1 cellular context compared by ENCODE assay signal in the genomic region with DNA sequence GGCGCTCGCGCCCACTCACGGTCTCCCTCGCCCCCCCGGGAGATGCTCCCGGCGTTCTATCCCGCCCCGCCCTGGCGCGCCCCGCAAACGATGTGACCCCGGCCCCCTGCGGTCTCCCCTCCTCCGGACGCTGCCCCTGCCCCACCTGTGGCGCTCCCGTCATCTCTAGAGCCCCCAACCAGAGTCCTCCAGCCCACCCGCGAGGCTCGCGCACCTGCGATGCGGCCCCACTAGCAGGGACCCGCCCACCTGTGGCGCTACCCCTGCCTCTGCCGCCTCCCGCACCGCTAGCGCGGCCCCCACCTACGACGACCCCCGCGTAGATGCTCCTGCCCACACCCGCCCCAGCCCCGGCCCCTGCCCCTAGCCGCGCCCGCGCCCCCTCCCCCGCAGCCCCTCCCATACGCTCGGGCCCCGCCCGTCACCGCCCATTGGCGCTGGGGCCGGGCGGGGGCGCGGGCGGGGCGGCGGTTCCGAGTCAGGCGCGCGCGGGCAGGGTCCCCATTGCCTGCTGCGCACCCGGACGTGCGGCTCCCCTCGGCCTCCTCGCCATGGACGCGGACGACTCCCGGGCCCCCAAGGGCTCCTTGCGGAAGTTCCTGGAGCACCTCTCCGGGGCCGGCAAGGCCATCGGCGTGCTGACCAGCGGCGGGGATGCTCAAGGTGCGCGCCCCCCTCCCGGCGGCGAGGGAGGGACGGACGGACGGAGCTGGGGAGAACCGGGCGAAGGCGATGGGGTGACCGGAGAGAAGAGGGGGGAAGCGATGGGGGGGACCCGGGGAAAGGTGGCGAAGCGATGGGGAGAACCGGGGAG.
A peak's percentile ranks its signal among the peaks of the same experiment; 100 is the strongest.
TF ChIP-seq lines count a peak whose summit lies in the region.

A gene (plus strand): TSS at position 504 of the 814 bp plus-strand sequence. CDS start 48 bp downstream, at position 552.

TF ChIP-seq in K562, 482 proteins besides CTCF, POLR2A, EP300 and RAD21 (continued from another document and continues in another):
- TF ChIP-seq, protein P1, sequence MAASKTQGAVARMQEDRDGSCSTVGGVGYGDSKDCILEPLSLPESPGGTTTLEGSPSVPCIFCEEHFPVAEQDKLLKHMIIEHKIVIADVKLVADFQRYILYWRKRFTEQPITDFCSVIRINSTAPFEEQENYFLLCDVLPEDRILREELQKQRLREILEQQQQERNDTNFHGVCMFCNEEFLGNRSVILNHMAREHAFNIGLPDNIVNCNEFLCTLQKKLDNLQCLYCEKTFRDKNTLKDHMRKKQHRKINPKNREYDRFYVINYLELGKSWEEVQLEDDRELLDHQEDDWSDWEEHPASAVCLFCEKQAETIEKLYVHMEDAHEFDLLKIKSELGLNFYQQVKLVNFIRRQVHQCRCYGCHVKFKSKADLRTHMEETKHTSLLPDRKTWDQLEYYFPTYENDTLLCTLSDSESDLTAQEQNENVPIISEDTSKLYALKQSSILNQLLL (CRISPR knock-in tag; IDR thresholded peaks at IDR 0.05; ENCODE audit: borderline replicate concordance) = no peak
- TF ChIP-seq, protein P2, sequence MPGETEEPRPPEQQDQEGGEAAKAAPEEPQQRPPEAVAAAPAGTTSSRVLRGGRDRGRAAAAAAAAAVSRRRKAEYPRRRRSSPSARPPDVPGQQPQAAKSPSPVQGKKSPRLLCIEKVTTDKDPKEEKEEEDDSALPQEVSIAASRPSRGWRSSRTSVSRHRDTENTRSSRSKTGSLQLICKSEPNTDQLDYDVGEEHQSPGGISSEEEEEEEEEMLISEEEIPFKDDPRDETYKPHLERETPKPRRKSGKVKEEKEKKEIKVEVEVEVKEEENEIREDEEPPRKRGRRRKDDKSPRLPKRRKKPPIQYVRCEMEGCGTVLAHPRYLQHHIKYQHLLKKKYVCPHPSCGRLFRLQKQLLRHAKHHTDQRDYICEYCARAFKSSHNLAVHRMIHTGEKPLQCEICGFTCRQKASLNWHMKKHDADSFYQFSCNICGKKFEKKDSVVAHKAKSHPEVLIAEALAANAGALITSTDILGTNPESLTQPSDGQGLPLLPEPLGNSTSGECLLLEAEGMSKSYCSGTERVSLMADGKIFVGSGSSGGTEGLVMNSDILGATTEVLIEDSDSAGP (CRISPR knock-in tag; IDR thresholded peaks at IDR 0.05) = no peak
- TF ChIP-seq YY1 (IDR thresholded peaks at IDR 0.05; ENCODE audit: borderline replicate concordance in 1 of 3, control insufficient read depth in 1 of 3, extremely low read depth in 1 of 3, insufficient read depth in 3 of 3, insufficient read length in 1 of 3, insufficient replicate concordance in 2 of 3, low read depth in 1 of 3, low read length in 2 of 3) (peak in 2 of 3 experiments; percentile 8 to 50), KDM2B (CRISPR knock-in tag; IDR thresholded peaks at IDR 0.05) (0 out of 2 replicates have a peak, but pooled peaks have one; percentile 61), MTA1 (IDR thresholded peaks at IDR 0.05; ENCODE audit: borderline replicate concordance) (no peak), OTX1 (CRISPR knock-in tag; IDR thresholded peaks at IDR 0.05) (no peak), NFIC (IDR thresholded peaks at IDR 0.05) (0 out of 2 replicates have a peak, but pooled peaks have one; percentile 15), KLF16 (IDR thresholded peaks at IDR 0.05) (no peak), SMAD1 (IDR thresholded peaks at IDR 0.05; ENCODE audit: low read depth, low read length, partially characterized antibody) (no peak), HCFC1 (IDR thresholded peaks at IDR 0.05; ENCODE audit: low read depth, low read length) (no peak), ZNF778 (CRISPR knock-in tag; IDR thresholded peaks at IDR 0.05) (no peak), ZBTB7A (IDR thresholded peaks at IDR 0.05; ENCODE audit: borderline replicate concordance, control insufficient read depth, low read depth, low read length) (peak; percentile 77; the same call in 1 of the 2 replicates), TSC22D4 (tag; IDR thresholded peaks at IDR 0.05) (no peak), HMGN3 (IDR thresholded peaks at IDR 0.05; ENCODE audit: borderline replicate concordance, extremely low read depth, insufficient read length, low read depth, low read length) (peak; percentile 6), KAT2B (IDR thresholded peaks at IDR 0.05; ENCODE audit: low read depth, low read length) (no peak), FOXP1 (CRISPR knock-in tag; IDR thresholded peaks at IDR 0.05) (no peak), GTF2F1 (IDR thresholded peaks at IDR 0.05; ENCODE audit: low read depth, low read length) (no peak), CCNT2 (IDR thresholded peaks at IDR 0.05; ENCODE audit: borderline replicate concordance, extremely low read depth, insufficient read length, low read depth, low read length) (peak; percentile 21), ERF (CRISPR knock-in tag; IDR thresholded peaks at IDR 0.05) (no peak), IFI16 (CRISPR knock-in tag; IDR thresholded peaks at IDR 0.05) (no peak), MAFK (IDR thresholded peaks at IDR 0.05; ENCODE audit: low read length) (no peak), CBFB (CRISPR knock-in tag; IDR thresholded peaks at IDR 0.05) (no peak)
- TF ChIP-seq, protein P3, sequence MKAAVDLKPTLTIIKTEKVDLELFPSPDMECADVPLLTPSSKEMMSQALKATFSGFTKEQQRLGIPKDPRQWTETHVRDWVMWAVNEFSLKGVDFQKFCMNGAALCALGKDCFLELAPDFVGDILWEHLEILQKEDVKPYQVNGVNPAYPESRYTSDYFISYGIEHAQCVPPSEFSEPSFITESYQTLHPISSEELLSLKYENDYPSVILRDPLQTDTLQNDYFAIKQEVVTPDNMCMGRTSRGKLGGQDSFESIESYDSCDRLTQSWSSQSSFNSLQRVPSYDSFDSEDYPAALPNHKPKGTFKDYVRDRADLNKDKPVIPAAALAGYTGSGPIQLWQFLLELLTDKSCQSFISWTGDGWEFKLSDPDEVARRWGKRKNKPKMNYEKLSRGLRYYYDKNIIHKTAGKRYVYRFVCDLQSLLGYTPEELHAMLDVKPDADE (conservative IDR thresholded peaks at IDR 0.05; ENCODE audit: control insufficient read depth, low read depth, low read length) = 0 out of 2 replicates have a peak, but pooled peaks have one; percentile 12
- TF ChIP-seq, protein P4, sequence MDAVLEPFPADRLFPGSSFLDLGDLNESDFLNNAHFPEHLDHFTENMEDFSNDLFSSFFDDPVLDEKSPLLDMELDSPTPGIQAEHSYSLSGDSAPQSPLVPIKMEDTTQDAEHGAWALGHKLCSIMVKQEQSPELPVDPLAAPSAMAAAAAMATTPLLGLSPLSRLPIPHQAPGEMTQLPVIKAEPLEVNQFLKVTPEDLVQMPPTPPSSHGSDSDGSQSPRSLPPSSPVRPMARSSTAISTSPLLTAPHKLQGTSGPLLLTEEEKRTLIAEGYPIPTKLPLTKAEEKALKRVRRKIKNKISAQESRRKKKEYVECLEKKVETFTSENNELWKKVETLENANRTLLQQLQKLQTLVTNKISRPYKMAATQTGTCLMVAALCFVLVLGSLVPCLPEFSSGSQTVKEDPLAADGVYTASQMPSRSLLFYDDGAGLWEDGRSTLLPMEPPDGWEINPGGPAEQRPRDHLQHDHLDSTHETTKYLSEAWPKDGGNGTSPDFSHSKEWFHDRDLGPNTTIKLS (IDR thresholded peaks at IDR 0.05; ENCODE audit: borderline replicate concordance, low read depth) = no peak
- TF ChIP-seq, protein P5, sequence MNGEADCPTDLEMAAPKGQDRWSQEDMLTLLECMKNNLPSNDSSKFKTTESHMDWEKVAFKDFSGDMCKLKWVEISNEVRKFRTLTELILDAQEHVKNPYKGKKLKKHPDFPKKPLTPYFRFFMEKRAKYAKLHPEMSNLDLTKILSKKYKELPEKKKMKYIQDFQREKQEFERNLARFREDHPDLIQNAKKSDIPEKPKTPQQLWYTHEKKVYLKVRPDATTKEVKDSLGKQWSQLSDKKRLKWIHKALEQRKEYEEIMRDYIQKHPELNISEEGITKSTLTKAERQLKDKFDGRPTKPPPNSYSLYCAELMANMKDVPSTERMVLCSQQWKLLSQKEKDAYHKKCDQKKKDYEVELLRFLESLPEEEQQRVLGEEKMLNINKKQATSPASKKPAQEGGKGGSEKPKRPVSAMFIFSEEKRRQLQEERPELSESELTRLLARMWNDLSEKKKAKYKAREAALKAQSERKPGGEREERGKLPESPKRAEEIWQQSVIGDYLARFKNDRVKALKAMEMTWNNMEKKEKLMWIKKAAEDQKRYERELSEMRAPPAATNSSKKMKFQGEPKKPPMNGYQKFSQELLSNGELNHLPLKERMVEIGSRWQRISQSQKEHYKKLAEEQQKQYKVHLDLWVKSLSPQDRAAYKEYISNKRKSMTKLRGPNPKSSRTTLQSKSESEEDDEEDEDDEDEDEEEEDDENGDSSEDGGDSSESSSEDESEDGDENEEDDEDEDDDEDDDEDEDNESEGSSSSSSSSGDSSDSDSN (IDR thresholded peaks at IDR 0.05; ENCODE audit: borderline replicate concordance in 1 of 2, low read depth in 2 of 2, low read length in 2 of 2) = 0 out of 4 replicates have a peak, but pooled peaks of 1 of the 2 experiments have one; percentile 51
- TF ChIP-seq, protein P6, sequence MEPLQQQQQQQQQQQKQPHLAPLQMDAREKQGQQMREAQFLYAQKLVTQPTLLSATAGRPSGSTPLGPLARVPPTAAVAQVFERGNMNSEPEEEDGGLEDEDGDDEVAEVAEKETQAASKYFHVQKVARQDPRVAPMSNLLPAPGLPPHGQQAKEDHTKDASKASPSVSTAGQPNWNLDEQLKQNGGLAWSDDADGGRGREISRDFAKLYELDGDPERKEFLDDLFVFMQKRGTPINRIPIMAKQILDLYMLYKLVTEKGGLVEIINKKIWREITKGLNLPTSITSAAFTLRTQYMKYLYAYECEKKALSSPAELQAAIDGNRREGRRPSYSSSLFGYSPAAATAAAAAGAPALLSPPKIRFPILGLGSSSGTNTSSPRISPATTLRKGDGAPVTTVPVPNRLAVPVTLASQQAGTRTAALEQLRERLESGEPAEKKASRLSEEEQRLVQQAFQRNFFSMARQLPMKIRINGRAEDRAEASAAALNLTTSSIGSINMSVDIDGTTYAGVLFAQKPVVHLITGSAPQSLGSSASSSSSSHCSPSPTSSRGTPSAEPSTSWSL (CRISPR knock-in tag; IDR thresholded peaks at IDR 0.05; ENCODE audit: borderline replicate concordance) = no peak
- TF ChIP-seq, protein P7, sequence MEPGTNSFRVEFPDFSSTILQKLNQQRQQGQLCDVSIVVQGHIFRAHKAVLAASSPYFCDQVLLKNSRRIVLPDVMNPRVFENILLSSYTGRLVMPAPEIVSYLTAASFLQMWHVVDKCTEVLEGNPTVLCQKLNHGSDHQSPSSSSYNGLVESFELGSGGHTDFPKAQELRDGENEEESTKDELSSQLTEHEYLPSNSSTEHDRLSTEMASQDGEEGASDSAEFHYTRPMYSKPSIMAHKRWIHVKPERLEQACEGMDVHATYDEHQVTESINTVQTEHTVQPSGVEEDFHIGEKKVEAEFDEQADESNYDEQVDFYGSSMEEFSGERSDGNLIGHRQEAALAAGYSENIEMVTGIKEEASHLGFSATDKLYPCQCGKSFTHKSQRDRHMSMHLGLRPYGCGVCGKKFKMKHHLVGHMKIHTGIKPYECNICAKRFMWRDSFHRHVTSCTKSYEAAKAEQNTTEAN (CRISPR knock-in tag; IDR thresholded peaks at IDR 0.05) = no peak
- TF ChIP-seq, protein P8, sequence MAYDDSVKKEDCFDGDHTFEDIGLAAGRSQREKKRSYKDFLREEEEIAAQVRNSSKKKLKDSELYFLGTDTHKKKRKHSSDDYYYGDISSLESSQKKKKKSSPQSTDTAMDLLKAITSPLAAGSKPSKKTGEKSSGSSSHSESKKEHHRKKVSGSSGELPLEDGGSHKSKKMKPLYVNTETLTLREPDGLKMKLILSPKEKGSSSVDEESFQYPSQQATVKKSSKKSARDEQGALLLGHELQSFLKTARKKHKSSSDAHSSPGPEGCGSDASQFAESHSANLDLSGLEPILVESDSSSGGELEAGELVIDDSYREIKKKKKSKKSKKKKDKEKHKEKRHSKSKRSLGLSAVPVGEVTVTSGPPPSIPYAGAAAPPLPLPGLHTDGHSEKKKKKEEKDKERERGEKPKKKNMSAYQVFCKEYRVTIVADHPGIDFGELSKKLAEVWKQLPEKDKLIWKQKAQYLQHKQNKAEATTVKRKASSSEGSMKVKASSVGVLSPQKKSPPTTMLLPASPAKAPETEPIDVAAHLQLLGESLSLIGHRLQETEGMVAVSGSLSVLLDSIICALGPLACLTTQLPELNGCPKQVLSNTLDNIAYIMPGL (CRISPR knock-in tag; IDR thresholded peaks at IDR 0.05) = no peak
- TF ChIP-seq, protein P9, sequence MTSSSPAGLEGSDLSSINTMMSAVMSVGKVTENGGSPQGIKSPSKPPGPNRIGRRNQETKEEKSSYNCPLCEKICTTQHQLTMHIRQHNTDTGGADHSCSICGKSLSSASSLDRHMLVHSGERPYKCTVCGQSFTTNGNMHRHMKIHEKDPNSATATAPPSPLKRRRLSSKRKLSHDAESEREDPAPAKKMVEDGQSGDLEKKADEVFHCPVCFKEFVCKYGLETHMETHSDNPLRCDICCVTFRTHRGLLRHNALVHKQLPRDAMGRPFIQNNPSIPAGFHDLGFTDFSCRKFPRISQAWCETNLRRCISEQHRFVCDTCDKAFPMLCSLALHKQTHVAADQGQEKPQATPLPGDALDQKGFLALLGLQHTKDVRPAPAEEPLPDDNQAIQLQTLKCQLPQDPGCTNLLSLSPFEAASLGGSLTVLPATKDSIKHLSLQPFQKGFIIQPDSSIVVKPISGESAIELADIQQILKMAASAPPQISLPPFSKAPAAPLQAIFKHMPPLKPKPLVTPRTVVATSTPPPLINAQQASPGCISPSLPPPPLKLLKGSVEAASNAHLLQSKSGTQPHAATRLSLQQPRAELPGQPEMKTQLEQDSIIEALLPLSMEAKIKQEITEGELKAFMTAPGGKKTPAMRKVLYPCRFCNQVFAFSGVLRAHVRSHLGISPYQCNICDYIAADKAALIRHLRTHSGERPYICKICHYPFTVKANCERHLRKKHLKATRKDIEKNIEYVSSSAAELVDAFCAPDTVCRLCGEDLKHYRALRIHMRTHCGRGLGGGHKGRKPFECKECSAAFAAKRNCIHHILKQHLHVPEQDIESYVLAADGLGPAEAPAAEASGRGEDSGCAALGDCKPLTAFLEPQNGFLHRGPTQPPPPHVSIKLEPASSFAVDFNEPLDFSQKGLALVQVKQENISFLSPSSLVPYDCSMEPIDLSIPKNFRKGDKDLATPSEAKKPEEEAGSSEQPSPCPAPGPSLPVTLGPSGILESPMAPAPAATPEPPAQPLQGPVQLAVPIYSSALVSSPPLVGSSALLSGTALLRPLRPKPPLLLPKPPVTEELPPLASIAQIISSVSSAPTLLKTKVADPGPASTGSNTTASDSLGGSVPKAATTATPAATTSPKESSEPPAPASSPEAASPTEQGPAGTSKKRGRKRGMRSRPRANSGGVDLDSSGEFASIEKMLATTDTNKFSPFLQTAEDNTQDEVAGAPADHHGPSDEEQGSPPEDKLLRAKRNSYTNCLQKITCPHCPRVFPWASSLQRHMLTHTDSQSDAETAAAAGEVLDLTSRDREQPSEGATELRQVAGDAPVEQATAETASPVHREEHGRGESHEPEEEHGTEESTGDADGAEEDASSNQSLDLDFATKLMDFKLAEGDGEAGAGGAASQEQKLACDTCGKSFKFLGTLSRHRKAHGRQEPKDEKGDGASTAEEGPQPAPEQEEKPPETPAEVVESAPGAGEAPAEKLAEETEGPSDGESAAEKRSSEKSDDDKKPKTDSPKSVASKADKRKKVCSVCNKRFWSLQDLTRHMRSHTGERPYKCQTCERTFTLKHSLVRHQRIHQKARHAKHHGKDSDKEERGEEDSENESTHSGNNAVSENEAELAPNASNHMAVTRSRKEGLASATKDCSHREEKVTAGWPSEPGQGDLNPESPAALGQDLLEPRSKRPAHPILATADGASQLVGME (CRISPR knock-in tag; IDR thresholded peaks at IDR 0.05) = peak; percentile 26; the same call in 1 of the 2 replicates
